1 cellular context compared by ENCODE assay signal in the genomic region with DNA sequence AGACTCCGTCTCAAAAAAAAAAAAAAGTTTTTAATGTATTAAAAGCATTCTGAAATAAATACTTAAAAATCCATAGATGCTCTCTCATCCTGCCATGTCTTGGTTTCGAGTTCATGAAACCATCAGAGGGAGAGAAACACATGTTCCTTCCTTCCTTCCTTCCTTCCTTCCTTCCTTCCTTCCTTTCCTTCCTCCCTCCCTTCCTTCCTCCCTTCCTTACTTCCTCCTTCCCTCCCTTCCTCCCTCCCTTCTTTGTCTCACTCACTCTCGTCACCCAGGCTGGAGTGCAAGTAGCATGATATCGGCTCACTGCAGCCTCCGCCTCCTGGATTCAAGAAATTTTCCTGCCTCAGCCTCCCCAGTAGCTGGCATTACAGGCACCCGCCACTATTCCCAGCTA.
TF ChIP-seq lines count a peak whose summit lies in the region.

No MANE protein-coding gene starts in this region.

TF ChIP-seq in IMR-90, 13 proteins besides CTCF, POLR2A, EP300 and RAD21:
- no peak for TF ChIP-seq CEBPB (IDR thresholded peaks at IDR 0.05; ENCODE audit: low read depth, low read length)
- TF ChIP-seq, protein P1, sequence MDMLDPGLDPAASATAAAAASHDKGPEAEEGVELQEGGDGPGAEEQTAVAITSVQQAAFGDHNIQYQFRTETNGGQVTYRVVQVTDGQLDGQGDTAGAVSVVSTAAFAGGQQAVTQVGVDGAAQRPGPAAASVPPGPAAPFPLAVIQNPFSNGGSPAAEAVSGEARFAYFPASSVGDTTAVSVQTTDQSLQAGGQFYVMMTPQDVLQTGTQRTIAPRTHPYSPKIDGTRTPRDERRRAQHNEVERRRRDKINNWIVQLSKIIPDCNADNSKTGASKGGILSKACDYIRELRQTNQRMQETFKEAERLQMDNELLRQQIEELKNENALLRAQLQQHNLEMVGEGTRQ (IDR thresholded peaks at IDR 0.05; ENCODE audit: low read depth, low read length) = no peak
- TF ChIP-seq SMC3 (IDR thresholded peaks at IDR 0.05; ENCODE audit: low read depth, low read length) = no peak
- TF ChIP-seq MXI1 (IDR thresholded peaks at IDR 0.05; ENCODE audit: borderline replicate concordance, low read depth, low read length) = no peak
- TF ChIP-seq RFX5 (IDR thresholded peaks at IDR 0.05; ENCODE audit: low read depth, low read length) = no peak
- TF ChIP-seq RCOR1 (IDR thresholded peaks at IDR 0.05; ENCODE audit: insufficient replicate concordance, low read length) = no peak
- TF ChIP-seq FOS (IDR thresholded peaks at IDR 0.05; ENCODE audit: low read depth, low read length) = no peak
- TF ChIP-seq, protein P2, sequence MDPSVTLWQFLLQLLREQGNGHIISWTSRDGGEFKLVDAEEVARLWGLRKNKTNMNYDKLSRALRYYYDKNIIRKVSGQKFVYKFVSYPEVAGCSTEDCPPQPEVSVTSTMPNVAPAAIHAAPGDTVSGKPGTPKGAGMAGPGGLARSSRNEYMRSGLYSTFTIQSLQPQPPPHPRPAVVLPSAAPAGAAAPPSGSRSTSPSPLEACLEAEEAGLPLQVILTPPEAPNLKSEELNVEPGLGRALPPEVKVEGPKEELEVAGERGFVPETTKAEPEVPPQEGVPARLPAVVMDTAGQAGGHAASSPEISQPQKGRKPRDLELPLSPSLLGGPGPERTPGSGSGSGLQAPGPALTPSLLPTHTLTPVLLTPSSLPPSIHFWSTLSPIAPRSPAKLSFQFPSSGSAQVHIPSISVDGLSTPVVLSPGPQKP (IDR thresholded peaks at IDR 0.05; ENCODE audit: borderline replicate concordance, low read depth, low read length) = no peak
- no peak for TF ChIP-seq MAZ (IDR thresholded peaks at IDR 0.05; ENCODE audit: borderline replicate concordance, low read depth, low read length)
- TF ChIP-seq BHLHE40 (IDR thresholded peaks at IDR 0.05; ENCODE audit: low read depth, low read length) = no peak
- no peak for TF ChIP-seq CHD1 (IDR thresholded peaks at IDR 0.05; ENCODE audit: low read depth, low read length)
- no peak for TF ChIP-seq NFE2L2 (IDR thresholded peaks at IDR 0.05; ENCODE audit: low read depth, low read length)
- no peak for TF ChIP-seq MAFK (IDR thresholded peaks at IDR 0.05; ENCODE audit: low read depth, low read length)
